Comparison of ENCODE assay signal across 10 cellular contexts in genomic region chr6:125598422-125598821, GRCh38.
DNase-seq lines count a peak whose midpoint lies in the region; FAIRE-seq and TF ChIP-seq lines count a peak whose summit lies in the region.
"Had no signal": no experiment of that assay in that cellular context is flagged by ENCODE, and none has a peak within 500 bp of the region (broad histone marks: within the 10 kb centered on the region; RNA-seq: fewer than 3 reads in every experiment).

No MANE protein-coding gene starts in this region.

- no peaks in the 10 kb centered on the region for H3K36me3 ChIP-seq in thyroid gland

- TF ChIP-seq POLR2A in thyroid gland (IDR thresholded peaks at IDR 0.05) = peak in 1 of 2 donors; percentile 23

- no peak for FAIRE-seq in RCC 7860 (lab: Jason Lieb, UNC)

- no peak overlapping the region for H3K4me3 Mint-ChIP-seq in progenitor cell of endocrine pancreas (ENCODE audit: low read depth)

- no peak overlapping the region for H3K27ac Mint-ChIP-seq in progenitor cell of endocrine pancreas

- TF ChIP-seq CTCF in thyroid gland (IDR thresholded peaks at IDR 0.05) (no peak), progenitor cell of endocrine pancreas (IDR thresholded peaks at IDR 0.05; ENCODE audit: unreplicated experiment) (no peak)

- WGBS in thyroid gland, 2 donors = 57 to 63% methylated on average over 5 of the region's 5 CpGs

- H3K27me3 ChIP-seq in thyroid gland = no peaks in the 10 kb centered on the region

- H3K9me3 ChIP-seq in thyroid gland = no peaks in the 10 kb centered on the region

- H3K4me1 ChIP-seq in thyroid gland = peaks cover 9 to 23% of the 10 kb centered on the region in 2 donors

- peak overlapping the region; percentile 2 to 75 (median 45) for H3K27ac ChIP-seq in thyroid gland
- H3K27ac ChIP-seq: 22Rv1, VCaP had no signal

- intact Hi-C loops in thyroid gland (cut with DNase I) = no loop called here

- DNase-seq in NCI-H1105 treated with DMSO at 0.1 percent for 48 hours (lab: John Stamatoyannopoulos, UW) = peak; percentile 16
- DNase-seq in NCI-H1105 (lab: John Stamatoyannopoulos, UW) = no peak
- DNase-seq in RCC 7860 (ENCODE audit: low spot score) = peak; percentile 25
- peak; percentile 10 for DNase-seq in germinal center (ENCODE audit: low spot score)
- DNase-seq in thyroid gland = peak; percentile 71 to 84
- DNase-seq in retina = no peak
- no peak for DNase-seq in progenitor cell of endocrine pancreas (ENCODE audit: low spot score, unreplicated experiment)
- no peak for DNase-seq in NCI-H2227 treated with DMSO at 0.1 percent for 48 hours (lab: John Stamatoyannopoulos, UW)

- no peaks in the 10 kb centered on the region for H3K36me3 Mint-ChIP-seq in progenitor cell of endocrine pancreas (ENCODE audit: insufficient read depth)

- H3K9me3 Mint-ChIP-seq in progenitor cell of endocrine pancreas (ENCODE audit: low read depth) = peaks cover 4% of the 10 kb centered on the region

- H3K27me3 Mint-ChIP-seq in progenitor cell of endocrine pancreas = no peaks in the 10 kb centered on the region

- no peaks in the 10 kb centered on the region for H3K4me1 Mint-ChIP-seq in progenitor cell of endocrine pancreas (ENCODE audit: low read depth)

- no peak overlapping the region for H3K4me3 ChIP-seq in thyroid gland (replicated peaks in 1 of 3)

Comparison
In these comparisons a context has a peak if more than half of its experiments do, and no peak if none do; other contexts are left out.
1. DNase-seq: peak in NCI-H1105 treated with DMSO at 0.1 percent for 48 hours (single experiment), RCC 7860 (single experiment), germinal center (single experiment) and thyroid gland (2 of 2); none in NCI-H1105 (single experiment), retina (single experiment), progenitor cell of endocrine pancreas (single experiment) and NCI-H2227 treated with DMSO at 0.1 percent for 48 hours (single experiment).